2 cellular contexts compared by ENCODE assay signal in genomic region chr16:14375132-14375491, GRCh38.
TF ChIP-seq lines count a peak whose summit lies in the region.

No MANE protein-coding gene starts in this region.

TF ChIP-seq in A549, 52 proteins besides CTCF, POLR2A, EP300 and RAD21 (continued from another document):
- no peak for TF ChIP-seq REST (IDR thresholded peaks at IDR 0.05)
- no peak for TF ChIP-seq SMC3 (IDR thresholded peaks at IDR 0.05)
- TF ChIP-seq ZNF302 (CRISPR knock-in tag; IDR thresholded peaks at IDR 0.05): no peak
- no peak for TF ChIP-seq CBX2 (IDR thresholded peaks at IDR 0.05; ENCODE audit: borderline replicate concordance, low read depth)
- no peak for TF ChIP-seq MAZ (IDR thresholded peaks at IDR 0.05; ENCODE audit: borderline replicate concordance, low read depth, low read length)
- TF ChIP-seq ZC3H11A (IDR thresholded peaks at IDR 0.05): no peak
- no peak for TF ChIP-seq PHF8 (IDR thresholded peaks at IDR 0.05; ENCODE audit: borderline replicate concordance, low read depth)
- TF ChIP-seq BHLHE40 (IDR thresholded peaks at IDR 0.05; ENCODE audit: low read depth, low read length): no peak
- no peak for TF ChIP-seq CBX8 (IDR thresholded peaks at IDR 0.05)
- no peak for TF ChIP-seq KDM5A (IDR thresholded peaks at IDR 0.05)
TF ChIP-seq in A549: peak in this region for 0.

TF ChIP-seq in IMR-90, 13 proteins besides CTCF, POLR2A, EP300 and RAD21 (continued from another document):
- no peak for TF ChIP-seq ELK1 (IDR thresholded peaks at IDR 0.05; ENCODE audit: borderline replicate concordance, low read depth, low read length)
- TF ChIP-seq SMC3 (IDR thresholded peaks at IDR 0.05; ENCODE audit: low read depth, low read length): no peak
- TF ChIP-seq CEBPB (IDR thresholded peaks at IDR 0.05; ENCODE audit: low read depth, low read length): no peak
